34 cellular contexts compared by ENCODE assay signal in genomic region chr13:85434927-85435326, GRCh38.
"Had no signal": no experiment of that assay in that cellular context is flagged by ENCODE, and none has a peak within 500 bp of the region (broad histone marks: within the 10 kb centered on the region; RNA-seq: fewer than 3 reads in every experiment).

No MANE protein-coding gene starts in this region.

- H3K9me3 ChIP-seq: ascending aorta, SJSA1 had no signal

- H3K27ac ChIP-seq: ascending aorta, cardiac muscle cell, SJSA1, VCaP had no signal

- DNase-seq: activated B cell treated with CpG ODN at 0.5 μM for 24 hours; activated CD4-positive, alpha-beta memory T cell treated with anti-CD3 and anti-CD28 coated beads for 36 hours; activated CD4-positive, alpha-beta T cell treated with anti-CD3 and anti-CD28 coated beads for 4 hours; activated CD4-positive, alpha-beta T cell treated with anti-CD3 and anti-CD28 coated beads, Interleukin-2, amount 50 U/mL, for 1 hour; activated CD4-positive, CD25-positive, alpha-beta regulatory T cell treated with anti-CD3 and anti-CD28 coated beads, Interleukin-2, amount 50 U/mL, for 72 hours; activated CD8-positive, alpha-beta memory T cell treated with anti-CD3 and anti-CD28 coated beads for 24 hours; activated effector memory CD4-positive, alpha-beta T cell treated with anti-CD3 and anti-CD28 coated beads, Interleukin-2, amount 50 U/mL, for 16 hours; activated naive CD4-positive, alpha-beta T cell treated with Interleukin-2 at 50 U/mL for 16 hours; activated naive CD8-positive, alpha-beta T cell treated with anti-CD3 and anti-CD28 coated beads, Interleukin-2, amount 10 ng/mL, durations not matched to agents 7 days and 5 days; activated T-cell treated with anti-CD3 and anti-CD28 coated beads, Interleukin-2, amount 50 U/mL, for 1 hour; activated T-cell treated with anti-CD3 and anti-CD28 coated beads, Interleukin-2, amount 50 U/mL, for 72 hours; amygdala; Karpas-422; KBM-7; NCI-H1105; NCI-H1417 treated with DMSO at 0.1 percent for 48 hours; NCI-H187 treated with DMSO at 0.1 percent for 48 hours; NCI-H2081; NCI-H226; NCI-H524 treated with DMSO at 0.1 percent for 48 hours; RPMI8226; SHP77 treated with DMSO at 0.1 percent for 48 hours; SW 1271; T-helper 1 cell; T-helper 2 cell; T-helper 9 cell had no signal

- H3K9me3 Mint-ChIP-seq: activated B cell treated with CpG ODN at 0.5 μM for 24 hours; activated naive CD8-positive, alpha-beta T cell treated with anti-CD3 and anti-CD28 coated beads, Interleukin-2, amount 10 ng/mL, durations not matched to agents 7 days and 5 days; activated T-cell treated with anti-CD3 and anti-CD28 coated beads, Interleukin-2, amount 50 U/mL, for 72 hours; activated T-helper 17 cell treated with anti-CD3 and anti-CD28 coated beads, Interleukin-2, amount 50 U/mL, for 72 hours had no signal

- H3K36me3 ChIP-seq: ascending aorta, cardiac muscle cell, SJSA1 had no signal

- ATAC-seq: activated T-cell treated with anti-CD3 and anti-CD28 coated beads, Interleukin-2, amount 50 U/mL, for 72 hours; activated T-helper 17 cell treated with anti-CD3 and anti-CD28 coated beads, Interleukin-2, amount 50 U/mL, for 72 hours; Panc1 had no signal

- H3K27me3 Mint-ChIP-seq: activated B cell treated with CpG ODN at 0.5 μM for 24 hours; activated CD4-positive, alpha-beta memory T cell treated with anti-CD3 and anti-CD28 coated beads for 36 hours; activated naive CD4-positive, alpha-beta T cell treated with anti-CD3 and anti-CD28 coated beads, Interleukin-2, amount 50 U/mL, for 24 hours; activated naive CD8-positive, alpha-beta T cell treated with anti-CD3 and anti-CD28 coated beads, Interleukin-2, amount 10 ng/mL, durations not matched to agents 7 days and 5 days; activated T-helper 17 cell treated with anti-CD3 and anti-CD28 coated beads, Interleukin-2, amount 50 U/mL, for 72 hours; central memory CD8-positive, alpha-beta T cell had no signal

- H3K4me3 ChIP-seq: ascending aorta, cardiac muscle cell, SJSA1 had no signal

- H3K4me1 Mint-ChIP-seq: activated B cell treated with CpG ODN at 0.5 μM for 24 hours; activated naive CD4-positive, alpha-beta T cell treated with anti-CD3 and anti-CD28 coated beads, Interleukin-2, amount 50 U/mL, for 24 hours; activated naive CD8-positive, alpha-beta T cell treated with anti-CD3 and anti-CD28 coated beads, Interleukin-2, amount 10 ng/mL, durations not matched to agents 7 days and 5 days; activated T-helper 17 cell treated with anti-CD3 and anti-CD28 coated beads, Interleukin-2, amount 50 U/mL, for 72 hours; central memory CD8-positive, alpha-beta T cell had no signal

- H3K36me3 Mint-ChIP-seq: activated CD4-positive, alpha-beta memory T cell treated with anti-CD3 and anti-CD28 coated beads for 36 hours; activated naive CD4-positive, alpha-beta T cell treated with anti-CD3 and anti-CD28 coated beads, Interleukin-2, amount 50 U/mL, for 24 hours; activated naive CD8-positive, alpha-beta T cell treated with anti-CD3 and anti-CD28 coated beads, Interleukin-2, amount 10 ng/mL, durations not matched to agents 7 days and 5 days had no signal

- H3K4me3 Mint-ChIP-seq: activated B cell treated with CpG ODN at 0.5 μM for 24 hours; activated CD4-positive, alpha-beta memory T cell treated with anti-CD3 and anti-CD28 coated beads for 36 hours; activated naive CD4-positive, alpha-beta T cell treated with anti-CD3 and anti-CD28 coated beads, Interleukin-2, amount 50 U/mL, for 24 hours; activated naive CD8-positive, alpha-beta T cell treated with anti-CD3 and anti-CD28 coated beads, Interleukin-2, amount 10 ng/mL, durations not matched to agents 7 days and 5 days; activated T-cell treated with anti-CD3 and anti-CD28 coated beads, Interleukin-2, amount 50 U/mL, for 72 hours; activated T-helper 17 cell treated with anti-CD3 and anti-CD28 coated beads, Interleukin-2, amount 50 U/mL, for 72 hours; central memory CD8-positive, alpha-beta T cell had no signal

- H3K4me1 ChIP-seq: ascending aorta, SJSA1 had no signal

- H3K27ac Mint-ChIP-seq: activated B cell treated with CpG ODN at 0.5 μM for 24 hours; activated CD4-positive, alpha-beta memory T cell treated with anti-CD3 and anti-CD28 coated beads for 36 hours; activated naive CD4-positive, alpha-beta T cell treated with anti-CD3 and anti-CD28 coated beads, Interleukin-2, amount 50 U/mL, for 24 hours; activated naive CD8-positive, alpha-beta T cell treated with anti-CD3 and anti-CD28 coated beads, Interleukin-2, amount 10 ng/mL, durations not matched to agents 7 days and 5 days; activated T-cell treated with anti-CD3 and anti-CD28 coated beads, Interleukin-2, amount 50 U/mL, for 72 hours; activated T-helper 17 cell treated with anti-CD3 and anti-CD28 coated beads, Interleukin-2, amount 50 U/mL, for 72 hours had no signal

- H3K27me3 ChIP-seq: ascending aorta, cardiac muscle cell, SJSA1 had no signal
